10 cellular contexts compared by ENCODE assay signal in genomic region chr12:128840862-128841468, GRCh38. TPM values are rescaled to one million over a fixed set of nuclear protein-coding genes. Genes with fewer than 3 reads are reported as not detected.
A peak's percentile ranks its signal among the peaks of the same experiment; 100 is the strongest.
DNase-seq lines count a peak whose midpoint lies in the region; ATAC-seq and TF ChIP-seq lines count a peak whose summit lies in the region.
"Had no signal": no experiment of that assay in that cellular context is flagged by ENCODE, and none has a peak within 500 bp of the region (broad histone marks: within the 10 kb centered on the region; RNA-seq: fewer than 3 reads in every experiment).

No MANE protein-coding gene starts in this region.

- no peak for ATAC-seq in stimulated activated naive CD8-positive, alpha-beta T cell treated with anti-CD3 and anti-CD28 coated beads, Interleukin-15, Interleukin-2, amounts not matched to agents 100 U/mL and 50 U/mL, for 24 hours
- peak; percentile 68 for ATAC-seq in HG02798 (IDR thresholded peaks at IDR 0.05; ENCODE audit: poor library complexity, unreplicated experiment)

- TF ChIP-seq POLR2A in erythroblast (IDR thresholded peaks at IDR 0.05; ENCODE audit: low read length): no peak

- DNase-seq in stimulated activated naive CD8-positive, alpha-beta T cell treated with anti-CD3 and anti-CD28 coated beads, Interleukin-15, Interleukin-2, amounts not matched to agents 100 U/mL and 50 U/mL, for 24 hours: no peak
- DNase-seq in NCI-H1105 treated with DMSO at 0.1 percent for 48 hours (lab: John Stamatoyannopoulos, UW) (peak; percentile 68), mesothelial cell of epicardium (ENCODE audit: low spot score in 2 of 2, unreplicated experiment in 2 of 2) (no peak), HPDE6-E6E7 (ENCODE audit: extremely low spot score) (no peak), erythroblast (lab: John Stamatoyannopoulos, UW) (no peak)
- DNase-seq in activated effector memory CD4-positive, alpha-beta T cell treated with Interleukin-2 at 50 U/mL for 16 hours: no peak
- DNase-seq: activated CD8-positive, alpha-beta memory T cell treated with anti-CD3 and anti-CD28 coated beads for 24 hours; CD4-positive, CD25-positive, alpha-beta regulatory T cell had no signal

- H3K27me3 Mint-ChIP-seq in stimulated activated naive CD8-positive, alpha-beta T cell treated with anti-CD3 and anti-CD28 coated beads, Interleukin-15, Interleukin-2, amounts not matched to agents 100 ng/mL and 50 ng/mL, for 24 hours: peaks cover 15% of the 10 kb centered on the region
- no peaks in the 10 kb centered on the region for H3K27me3 Mint-ChIP-seq in mesothelial cell of epicardium (ENCODE audit: low read depth)

- H3K4me3 Mint-ChIP-seq in stimulated activated naive CD8-positive, alpha-beta T cell treated with anti-CD3 and anti-CD28 coated beads, Interleukin-15, Interleukin-2, amounts not matched to agents 100 ng/mL and 50 ng/mL, for 24 hours: no peak overlapping the region
- H3K4me3 Mint-ChIP-seq in mesothelial cell of epicardium: no peak overlapping the region
- H3K4me3 Mint-ChIP-seq: CD4-positive, CD25-positive, alpha-beta regulatory T cell had no signal

- peaks cover 10% of the 10 kb centered on the region for H3K4me1 Mint-ChIP-seq in stimulated activated naive CD8-positive, alpha-beta T cell treated with anti-CD3 and anti-CD28 coated beads, Interleukin-15, Interleukin-2, amounts not matched to agents 100 ng/mL and 50 ng/mL, for 24 hours (ENCODE audit: low read depth)
- H3K4me1 Mint-ChIP-seq in mesothelial cell of epicardium: no peaks in the 10 kb centered on the region
- H3K4me1 Mint-ChIP-seq: CD4-positive, CD25-positive, alpha-beta regulatory T cell had no signal

- H3K36me3 Mint-ChIP-seq in stimulated activated naive CD8-positive, alpha-beta T cell treated with anti-CD3 and anti-CD28 coated beads, Interleukin-15, Interleukin-2, amounts not matched to agents 100 ng/mL and 50 ng/mL, for 24 hours (ENCODE audit: low read depth): no peaks in the 10 kb centered on the region
- no peaks in the 10 kb centered on the region for H3K36me3 Mint-ChIP-seq in mesothelial cell of epicardium
- H3K36me3 Mint-ChIP-seq: CD4-positive, CD25-positive, alpha-beta regulatory T cell had no signal

- H3K27ac Mint-ChIP-seq in stimulated activated naive CD8-positive, alpha-beta T cell treated with anti-CD3 and anti-CD28 coated beads, Interleukin-15, Interleukin-2, amounts not matched to agents 100 ng/mL and 50 ng/mL, for 24 hours: peak overlapping the region; percentile 69
- H3K27ac Mint-ChIP-seq in mesothelial cell of epicardium: no peak overlapping the region
- H3K27ac Mint-ChIP-seq: CD4-positive, CD25-positive, alpha-beta regulatory T cell had no signal

- TF ChIP-seq CTCF in mesothelial cell of epicardium (IDR thresholded peaks at IDR 0.05; ENCODE audit: unreplicated experiment): no peak

- H3K9me3 Mint-ChIP-seq in stimulated activated naive CD8-positive, alpha-beta T cell treated with anti-CD3 and anti-CD28 coated beads, Interleukin-15, Interleukin-2, amounts not matched to agents 100 ng/mL and 50 ng/mL, for 24 hours: no peaks in the 10 kb centered on the region
- H3K9me3 Mint-ChIP-seq in mesothelial cell of epicardium: peaks cover 10% of the 10 kb centered on the region
- H3K9me3 Mint-ChIP-seq: CD4-positive, CD25-positive, alpha-beta regulatory T cell had no signal

RNA-seq across cellular contexts. Expression of gene GLT1D1, which starts 12.3 kb away (rescaled TPM):
- 1.3 to 1.6 TPM (median 1.5 TPM) in 3 replicates for total RNA-seq in mesothelial cell of epicardium
- total RNA-seq: CD4-positive, CD25-positive, alpha-beta regulatory T cell had no signal

RNA-seq across cellular contexts. Expression of gene SLC15A4, which starts 17.2 kb away (rescaled TPM):
- 26.1 to 26.6 TPM (median 26.5 TPM) in 3 replicates for total RNA-seq in mesothelial cell of epicardium
